ENCODE assay signal across 2 cellular contexts in the genomic region with DNA sequence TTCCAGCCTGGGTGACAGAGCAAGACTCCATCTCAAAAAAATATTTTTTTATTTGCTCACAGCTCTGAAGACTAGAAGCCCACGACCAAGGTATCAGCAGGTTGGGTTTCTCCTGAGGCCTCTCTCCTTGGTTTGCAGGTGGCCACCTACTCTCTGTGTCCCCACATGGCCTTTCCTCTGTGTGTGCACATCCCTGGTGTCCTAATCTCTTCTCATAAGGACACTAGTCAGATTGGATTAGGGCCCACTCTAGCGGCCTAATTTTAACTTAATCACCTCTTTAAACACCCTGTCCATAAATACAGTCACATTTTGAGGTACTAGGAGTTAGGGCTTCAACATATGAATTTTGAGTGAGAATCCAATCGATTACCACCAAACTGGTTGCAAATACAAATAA.
TF ChIP-seq lines count a peak whose summit lies in the region.

No MANE protein-coding gene starts in this region.

TF ChIP-seq in K562, 482 proteins besides CTCF, POLR2A, EP300 and RAD21:
- TF ChIP-seq STAG1 (CRISPR knock-in tag; IDR thresholded peaks at IDR 0.05; ENCODE audit: borderline replicate concordance) (no peak), ZNF551 (CRISPR knock-in tag; IDR thresholded peaks at IDR 0.05) (no peak), FOXP1 (CRISPR knock-in tag; IDR thresholded peaks at IDR 0.05) (no peak), ERF (CRISPR knock-in tag; IDR thresholded peaks at IDR 0.05) (no peak)

TF ChIP-seq in SK-N-SH treated with all-trans-retinoic acid at 6 μM for 48 hours, 23 proteins besides CTCF, POLR2A, EP300 and RAD21:
- TF ChIP-seq ISL1 (CRISPR knock-in tag; IDR thresholded peaks at IDR 0.05) (no peak), ZC3H10 (CRISPR knock-in tag; IDR thresholded peaks at IDR 0.05) (no peak), ZNF565 (CRISPR knock-in tag; conservative IDR thresholded peaks at IDR 0.05; ENCODE audit: low read depth) (no peak), OSR1 (CRISPR knock-in tag; IDR thresholded peaks at IDR 0.05) (no peak), RARB (CRISPR knock-in tag; IDR thresholded peaks at IDR 0.05) (no peak), PPARA (CRISPR knock-in tag; IDR thresholded peaks at IDR 0.05; ENCODE audit: borderline replicate concordance) (no peak), TSHZ2 (CRISPR knock-in tag; IDR thresholded peaks at IDR 0.05) (no peak), TOX (CRISPR knock-in tag; IDR thresholded peaks at IDR 0.05; ENCODE audit: borderline replicate concordance) (no peak)
- TF ChIP-seq, protein P1, sequence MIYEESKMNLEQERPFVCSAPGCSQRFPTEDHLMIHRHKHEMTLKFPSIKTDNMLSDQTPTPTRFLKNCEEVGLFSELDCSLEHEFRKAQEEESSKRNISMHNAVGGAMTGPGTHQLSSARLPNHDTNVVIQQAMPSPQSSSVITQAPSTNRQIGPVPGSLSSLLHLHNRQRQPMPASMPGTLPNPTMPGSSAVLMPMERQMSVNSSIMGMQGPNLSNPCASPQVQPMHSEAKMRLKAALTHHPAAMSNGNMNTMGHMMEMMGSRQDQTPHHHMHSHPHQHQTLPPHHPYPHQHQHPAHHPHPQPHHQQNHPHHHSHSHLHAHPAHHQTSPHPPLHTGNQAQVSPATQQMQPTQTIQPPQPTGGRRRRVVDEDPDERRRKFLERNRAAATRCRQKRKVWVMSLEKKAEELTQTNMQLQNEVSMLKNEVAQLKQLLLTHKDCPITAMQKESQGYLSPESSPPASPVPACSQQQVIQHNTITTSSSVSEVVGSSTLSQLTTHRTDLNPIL (CRISPR knock-in tag; IDR thresholded peaks at IDR 0.05; ENCODE audit: low read depth), result no peak
- TF ChIP-seq, protein P2, sequence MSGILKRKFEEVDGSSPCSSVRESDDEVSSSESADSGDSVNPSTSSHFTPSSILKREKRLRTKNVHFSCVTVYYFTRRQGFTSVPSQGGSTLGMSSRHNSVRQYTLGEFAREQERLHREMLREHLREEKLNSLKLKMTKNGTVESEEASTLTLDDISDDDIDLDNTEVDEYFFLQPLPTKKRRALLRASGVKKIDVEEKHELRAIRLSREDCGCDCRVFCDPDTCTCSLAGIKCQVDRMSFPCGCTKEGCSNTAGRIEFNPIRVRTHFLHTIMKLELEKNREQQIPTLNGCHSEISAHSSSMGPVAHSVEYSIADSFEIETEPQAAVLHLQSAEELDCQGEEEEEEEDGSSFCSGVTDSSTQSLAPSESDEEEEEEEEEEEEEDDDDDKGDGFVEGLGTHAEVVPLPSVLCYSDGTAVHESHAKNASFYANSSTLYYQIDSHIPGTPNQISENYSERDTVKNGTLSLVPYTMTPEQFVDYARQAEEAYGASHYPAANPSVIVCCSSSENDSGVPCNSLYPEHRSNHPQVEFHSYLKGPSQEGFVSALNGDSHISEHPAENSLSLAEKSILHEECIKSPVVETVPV (CRISPR knock-in tag; IDR thresholded peaks at IDR 0.05), result no peak
